In genomic region chr3:159829056-159829995, GRCh38 we compare ENCODE assay signal across 9 cellular contexts. TPM values are rescaled to one million over a fixed set of nuclear protein-coding genes. Genes with fewer than 3 reads are reported as not detected.
DNase-seq lines count a peak whose midpoint lies in the region; ATAC-seq and TF ChIP-seq lines count a peak whose summit lies in the region.
"Had no signal": no experiment of that assay in that cellular context is flagged by ENCODE, and none has a peak within 500 bp of the region (broad histone marks: within the 10 kb centered on the region; RNA-seq: fewer than 3 reads in every experiment).

No MANE protein-coding gene starts in this region.

- no peak overlapping the region for H3K18ac ChIP-seq in mesenchymal stem cell (ENCODE audit: low read depth in 1 of 2, low read length in 2 of 2)

- DNase-seq in DMS153 (lab: John Stamatoyannopoulos, UW) (peak; percentile 89), NCI-H2107 (lab: John Stamatoyannopoulos, UW) (peak; percentile 79), body of pancreas (peak; percentile 55 to 79 (median 73)), mesenchymal stem cell (peak; percentile 59), posterior vena cava (ENCODE audit: low spot score) (no peak), HK-2 (ENCODE audit: unreplicated experiment) (no peak), inferior parietal cortex (ENCODE audit: extremely low spot score) (no peak)

- peak overlapping the region in 1 of 2 experiments; percentile 6 for H3K4ac ChIP-seq in mesenchymal stem cell (ENCODE audit: low read depth in 1 of 2, low read length in 2 of 2)

- H3K9me3 ChIP-seq in body of pancreas: no peaks in the 10 kb centered on the region
- H3K9me3 ChIP-seq in mesenchymal stem cell (ENCODE audit: control insufficient read depth, low read length): no peaks in the 10 kb centered on the region

- peak; percentile 73 for ATAC-seq in body of pancreas
- no peak for ATAC-seq in GM18502 (IDR thresholded peaks at IDR 0.05; ENCODE audit: poor library complexity, unreplicated experiment)

- H3K27ac ChIP-seq in body of pancreas (no peak overlapping the region), mesenchymal stem cell (ENCODE audit: low read length, poor library complexity, severe bottlenecking) (no peak overlapping the region)

- H3K36me3 ChIP-seq in body of pancreas (replicated peaks in 1 of 2; ENCODE audit: insufficient read depth in 1 of 2, low read depth in 2 of 2) (no peaks in the 10 kb centered on the region), mesenchymal stem cell (ENCODE audit: control insufficient read depth in 1 of 2, insufficient read depth in 2 of 2, low read depth in 1 of 2, low read length in 2 of 2) (no peaks in the 10 kb centered on the region)

- no peak overlapping the region for H2BK12ac ChIP-seq in mesenchymal stem cell (ENCODE audit: low read length in 2 of 2)

- no peak overlapping the region for H2BK120ac ChIP-seq in mesenchymal stem cell (ENCODE audit: low read depth, low read length)

- H2AK5ac ChIP-seq in mesenchymal stem cell (ENCODE audit: low read length, severe bottlenecking): peak overlapping the region; percentile 72

- H3K14ac ChIP-seq in mesenchymal stem cell (ENCODE audit: low read length in 2 of 2): no peak overlapping the region

- H3K27me3 ChIP-seq in body of pancreas: no peaks in the 10 kb centered on the region
- H3K27me3 ChIP-seq in mesenchymal stem cell (ENCODE audit: control insufficient read depth in 1 of 2, insufficient read depth in 1 of 2, low read length in 2 of 2): no peaks in the 10 kb centered on the region

- no peak overlapping the region for H3K4me3 ChIP-seq in body of pancreas
- peak overlapping the region in 1 of 2 experiments; percentile 46 for H3K4me3 ChIP-seq in mesenchymal stem cell (ENCODE audit: insufficient read depth in 1 of 2, low read depth in 1 of 2, low read length in 2 of 2)
- H3K4me3 ChIP-seq: GM12878 had no signal

- H3K9ac ChIP-seq in mesenchymal stem cell (ENCODE audit: low read length): peak overlapping the region; percentile 80

- H3K23ac ChIP-seq in mesenchymal stem cell (ENCODE audit: low read length in 2 of 2): no peak overlapping the region

- peaks cover 21% of the 10 kb centered on the region for H3K79me1 ChIP-seq in mesenchymal stem cell (replicated peaks; ENCODE audit: low read length, poor library complexity, severe bottlenecking)

- no peak overlapping the region for H2AFZ ChIP-seq in mesenchymal stem cell (ENCODE audit: low read depth, low read length)

- no peak overlapping the region for H3K4me2 ChIP-seq in mesenchymal stem cell (ENCODE audit: low read length, poor library complexity, severe bottlenecking)

- TF ChIP-seq POLR2A in body of pancreas (IDR thresholded peaks at IDR 0.05): no peak

- H2BK5ac ChIP-seq in mesenchymal stem cell (ENCODE audit: low read depth, low read length, poor library complexity, severe bottlenecking): no peak overlapping the region

- H3K4me1 ChIP-seq in body of pancreas (peaks cover 14% of the 10 kb centered on the region), mesenchymal stem cell (ENCODE audit: control insufficient read depth, insufficient read depth, low read depth, low read length) (peaks cover 7% of the 10 kb centered on the region)

- H4K8ac ChIP-seq in mesenchymal stem cell (ENCODE audit: low read length): no peak overlapping the region

- no peak overlapping the region for H4K91ac ChIP-seq in mesenchymal stem cell (ENCODE audit: low read length)

- intact Hi-C loops in body of pancreas (cut with DNase I): no loop called here
- intact Hi-C loops in posterior vena cava (cut with DNase I): loop anchor here in 1 of 2 donors (10.0 kb wide), 1 partner anchor 165 kb away; no protein-coding TSS in a partner anchor

- 45 to 57% methylated on average over 10 of the region's 10 CpGs for WGBS in body of pancreas, 2 donors
- 96% methylated on average over 7 of the region's 10 CpGs for WGBS in mesenchymal stem cell

- no peak overlapping the region for H2BK15ac ChIP-seq in mesenchymal stem cell (ENCODE audit: low read depth, poor library complexity, severe bottlenecking)

- no peak for TF ChIP-seq CTCF in body of pancreas (IDR thresholded peaks at IDR 0.05)

RNA-seq across cellular contexts. Expression of gene SCHIP1, which starts 10.3 kb away (rescaled TPM):
- 1 to 10 TPM in 1 of 2 donors, under 1 TPM in 1; 0.66 to 1.3 TPM for total RNA-seq in body of pancreas
- polyA plus RNA-seq in mesenchymal stem cell (2013, experiment 1 of 2): 7.2 TPM
- 7.2 TPM for polyA plus RNA-seq in mesenchymal stem cell (2013, experiment 2 of 2)
- total RNA-seq in posterior vena cava: 1 to 10 TPM; 6.7 to 9.2 TPM

Comparison
In these comparisons a context has a peak if more than half of its experiments do, and no peak if none do; other contexts are left out.
1. DNase-seq: peak in DMS153 (single experiment), NCI-H2107 (single experiment), body of pancreas (4 of 4) and mesenchymal stem cell (single experiment); none in posterior vena cava (single experiment), HK-2 (single experiment) and inferior parietal cortex (single experiment).